16 cellular contexts compared by ENCODE assay signal in the genomic region with DNA sequence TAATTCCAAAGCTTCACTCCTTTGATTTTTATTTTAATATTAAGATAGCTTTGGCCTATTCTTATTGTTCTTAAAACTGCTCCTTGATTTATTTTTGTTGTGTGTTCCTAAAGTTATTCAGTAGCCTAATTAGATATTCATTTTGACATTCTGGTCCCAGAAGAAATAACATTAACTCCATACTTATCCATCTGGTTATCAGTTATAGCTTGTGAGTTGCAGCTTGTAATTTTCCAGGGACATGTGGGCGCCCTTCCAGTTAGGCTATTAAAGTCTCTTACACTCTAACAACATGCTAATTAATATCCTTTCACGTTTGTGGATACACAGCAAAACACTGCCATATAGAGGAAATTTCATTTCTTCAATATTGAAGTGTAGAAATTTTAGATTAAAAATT.
"Had no signal": no experiment of that assay in that cellular context is flagged by ENCODE, and none has a peak within 500 bp of the region (broad histone marks: within the 10 kb centered on the region; RNA-seq: fewer than 3 reads in every experiment).

No MANE protein-coding gene starts in this region.

- H3K9me3 ChIP-seq: colonic mucosa, esophagus muscularis mucosa, mucosa of descending colon, thyroid gland had no signal

- H2AFZ ChIP-seq: hepatocyte had no signal

- H3K27me3 ChIP-seq: colonic mucosa, esophagus muscularis mucosa, hepatocyte, thyroid gland had no signal

- H3K27ac ChIP-seq: colonic mucosa, esophagus muscularis mucosa, hepatocyte, thyroid gland had no signal

- H3K4me1 ChIP-seq: colonic mucosa, esophagus muscularis mucosa, thyroid gland had no signal

- H3K36me3 ChIP-seq: colonic mucosa, esophagus muscularis mucosa, thyroid gland had no signal

- H3K4me3 ChIP-seq: colonic mucosa, esophagus muscularis mucosa, hepatocyte, mucosa of descending colon, thyroid gland had no signal

- DNase-seq: activated CD4-positive, alpha-beta T cell treated with anti-CD3 and anti-CD28 coated beads for 48 hours; activated CD8-positive, alpha-beta memory T cell treated with anti-CD3 and anti-CD28 coated beads, Interleukin-2, amount 50 U/mL, for 4 hours; activated CD8-positive, alpha-beta T cell treated with anti-CD3 and anti-CD28 coated beads, Interleukin-2, amount 10 ng/mL, durations not matched to agents 7 days and 5 days; activated gamma-delta T cell treated with Interleukin-2 at 50 U/mL for 16 hours; activated T-cell treated with anti-CD3 and anti-CD28 coated beads, Interleukin-2, amount 50 U/mL, for 72 hours; amniotic stem cell; central memory CD4-positive, alpha-beta T cell; colonic mucosa; kidney; left ventricle myocardium superior; mucosa of descending colon; naive thymus-derived CD4-positive, alpha-beta T cell; posterior cingulate gyrus; thyroid gland had no signal
